2 cellular contexts compared by ENCODE assay signal in genomic region chrX:85930099-85930498, GRCh38.
TF ChIP-seq lines count a peak whose summit lies in the region.

No MANE protein-coding gene starts in this region.

TF ChIP-seq in K562, 482 proteins besides CTCF, POLR2A, EP300 and RAD21 (continued from another document):
- no peak for TF ChIP-seq TFE3 (CRISPR knock-in tag; IDR thresholded peaks at IDR 0.05)
- no peak for TF ChIP-seq MCM3 (IDR thresholded peaks at IDR 0.05)
- no peak for TF ChIP-seq GATAD2B (IDR thresholded peaks at IDR 0.05; ENCODE audit: borderline replicate concordance)
- no peak for TF ChIP-seq POLR2AphosphoS2 (IDR thresholded peaks at IDR 0.05; ENCODE audit: low read length)
- no peak for TF ChIP-seq ETV1 (tag; conservative IDR thresholded peaks at IDR 0.05; ENCODE audit: low read depth)
- TF ChIP-seq ARID3B (CRISPR knock-in tag; IDR thresholded peaks at IDR 0.05; ENCODE audit: borderline replicate concordance): no peak
- no peak for TF ChIP-seq ZNF395 (CRISPR knock-in tag; IDR thresholded peaks at IDR 0.05)
- no peak for TF ChIP-seq ERF (CRISPR knock-in tag; IDR thresholded peaks at IDR 0.05)
- TF ChIP-seq MBD2 (IDR thresholded peaks at IDR 0.05; ENCODE audit: borderline replicate concordance, low read depth): no peak
- no peak for TF ChIP-seq ZNF408 (CRISPR knock-in tag; IDR thresholded peaks at IDR 0.05; ENCODE audit: low read depth)
- TF ChIP-seq NCOA1 (IDR thresholded peaks at IDR 0.05; ENCODE audit: low read depth): no peak
- no peak for TF ChIP-seq SIN3A (IDR thresholded peaks at IDR 0.05; ENCODE audit: borderline replicate concordance in 2 of 2, control insufficient read depth in 1 of 2, low read depth in 2 of 2, low read length in 2 of 2)
- TF ChIP-seq TAF1 (IDR thresholded peaks at IDR 0.05; ENCODE audit: control insufficient read depth, extremely low read depth, insufficient read depth, low read length, severe bottlenecking): no peak
- no peak for TF ChIP-seq CBX2 (IDR thresholded peaks at IDR 0.05; ENCODE audit: insufficient read depth, low read length, poor library complexity, severe bottlenecking)

TF ChIP-seq in HepG2, 621 proteins besides CTCF, POLR2A, EP300 and RAD21 (continued from another document):
- TF ChIP-seq HMG20A (CRISPR knock-in tag; IDR thresholded peaks at IDR 0.05; ENCODE audit: borderline replicate concordance) (no peak), DRAP1 (CRISPR knock-in tag; IDR thresholded peaks at IDR 0.05) (no peak), MLXIP (CRISPR knock-in tag; IDR thresholded peaks at IDR 0.05; ENCODE audit: borderline replicate concordance) (no peak), MXD3 (CRISPR knock-in tag; IDR thresholded peaks at IDR 0.05) (no peak), TFDP1 (CRISPR knock-in tag; IDR thresholded peaks at IDR 0.05; ENCODE audit: borderline replicate concordance) (no peak), ZNF296 (CRISPR knock-in tag; conservative IDR thresholded peaks at IDR 0.05) (no peak), NCOA5 (CRISPR knock-in tag; IDR thresholded peaks at IDR 0.05) (no peak), TERF1 (CRISPR knock-in tag; IDR thresholded peaks at IDR 0.05) (no peak), RXRA (CRISPR knock-in tag; IDR thresholded peaks at IDR 0.05) (no peak), WIZ (CRISPR knock-in tag; IDR thresholded peaks at IDR 0.05) (no peak), PAX8 (CRISPR knock-in tag; IDR thresholded peaks at IDR 0.05; ENCODE audit: borderline replicate concordance) (no peak), NFYC (CRISPR knock-in tag; IDR thresholded peaks at IDR 0.05) (no peak), ZSCAN31 (CRISPR knock-in tag; IDR thresholded peaks at IDR 0.05; ENCODE audit: low read depth) (no peak), HMGA1 (CRISPR knock-in tag; conservative IDR thresholded peaks at IDR 0.05) (no peak), ZFP36L2 (CRISPR knock-in tag; IDR thresholded peaks at IDR 0.05) (no peak)
